ENCODE assay signal across 8 cellular contexts in the genomic region with DNA sequence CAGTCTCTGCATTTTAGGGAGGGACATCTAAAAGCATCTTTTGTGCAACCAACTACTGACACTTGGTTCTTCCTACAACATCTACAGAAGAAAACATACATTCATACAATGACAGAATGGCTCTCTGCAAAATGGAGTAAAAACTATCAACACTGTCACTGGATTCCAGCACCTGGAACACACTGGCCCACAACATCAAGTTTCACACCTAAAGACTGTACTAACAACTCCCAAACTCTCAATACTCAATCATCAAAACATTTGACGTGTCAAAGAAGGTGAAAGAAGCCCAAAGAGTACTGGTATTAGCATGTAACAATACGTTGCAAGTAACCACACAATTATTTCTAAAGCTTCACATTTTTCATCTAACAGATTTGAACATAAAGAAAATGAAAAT. TPM values are rescaled to one million over a fixed set of nuclear protein-coding genes. Genes with fewer than 3 reads are reported as not detected.
A peak's percentile ranks its signal among the peaks of the same experiment; 100 is the strongest.
DNase-seq lines count a peak whose midpoint lies in the region; ATAC-seq, FAIRE-seq and TF ChIP-seq lines count a peak whose summit lies in the region.
"Had no signal": no experiment of that assay in that cellular context is flagged by ENCODE, and none has a peak within 500 bp of the region (broad histone marks: within the 10 kb centered on the region; RNA-seq: fewer than 3 reads in every experiment).

No MANE protein-coding gene starts in this region.

- H3K27me3 Mint-ChIP-seq in H9 (ENCODE audit: low read depth): no peaks in the 10 kb centered on the region

- H3K4me2 ChIP-seq in H9 (ENCODE audit: insufficient read depth, insufficient read length, low read length) (peak overlapping the region; percentile 88), SU-DHL-6 (ENCODE audit: low read depth, low read length, poor library complexity, severe bottlenecking) (peak overlapping the region; percentile 93), skeletal muscle satellite cell (ENCODE audit: low read length) (peak overlapping the region; percentile 99)

- H3K36me3 Mint-ChIP-seq in H9 (ENCODE audit: insufficient read depth in 1 of 3, low read depth in 3 of 3): peaks cover 0 to 2% (median 2%) of the 10 kb centered on the region in 3 experiments; a peak in 3 of 7 replicates

- no peak overlapping the region for H2BK12ac ChIP-seq in H9 (ENCODE audit: insufficient read length, low read depth, low read length)

- DNase-seq in H9: no peak
- no peak for DNase-seq in epithelial cell of proximal tubule (ENCODE audit: low read depth)
- no peak for DNase-seq in pancreas
- no peak for DNase-seq in NCI-H2107 treated with DMSO at 0.1 percent for 48 hours (lab: John Stamatoyannopoulos, UW; ENCODE audit: unreplicated experiment)
- no peak for DNase-seq in globus pallidus (ENCODE audit: low spot score)
- DNase-seq: NCI-H146 had no signal

- H3K9ac ChIP-seq in H9 (ENCODE audit: extremely low read depth, insufficient read length, low read length) (peak overlapping the region; percentile 38), SU-DHL-6 (ENCODE audit: low read length) (peak overlapping the region; percentile 89), skeletal muscle satellite cell (ENCODE audit: low read depth, low read length) (peak overlapping the region; percentile 93)

- FAIRE-seq in pancreas (lab: Jason Lieb, UNC): no peak

- H3K4me3 ChIP-seq in SU-DHL-6 (ENCODE audit: insufficient read depth, low read length, poor library complexity, severe bottlenecking) (peak overlapping the region; percentile 71), epithelial cell of proximal tubule (ENCODE audit: low read depth, low read length) (peak overlapping the region; percentile 93), skeletal muscle satellite cell (ENCODE audit: low read length) (peak overlapping the region; percentile 89), pancreas (peak overlapping the region in 2 of 4 donors; percentile 0 to 78)

- peaks cover 4% of the 10 kb centered on the region for H3F3A ChIP-seq in SU-DHL-6 (ENCODE audit: insufficient read depth)

- no peak overlapping the region for H2BK15ac ChIP-seq in H9 (ENCODE audit: low read depth, low read length)

- H3K79me1 ChIP-seq in H9 (ENCODE audit: insufficient read depth, low read depth, low read length, poor library complexity, severe bottlenecking): no peaks in the 10 kb centered on the region

- H2BK20ac ChIP-seq in H9 (ENCODE audit: low read depth, low read length, poor library complexity, severe bottlenecking): no peak overlapping the region

- no peak overlapping the region for H3T11ph ChIP-seq in H9 (ENCODE audit: low read length)

- peak overlapping the region; percentile 96 to 99 for H3K4me3 Mint-ChIP-seq in H9

- no peak for ATAC-seq in pancreas

- H2AK5ac ChIP-seq in H9 (ENCODE audit: insufficient read length, low read length): no peak overlapping the region

- H2AFZ ChIP-seq in H9 (ENCODE audit: low read length) (no peak overlapping the region), SU-DHL-6 (ENCODE audit: low read depth, low read length, severe bottlenecking) (no peak overlapping the region)

- H3K23ac ChIP-seq in H9 (ENCODE audit: insufficient read length, low read depth, low read length): no peak overlapping the region

- H2BK120ac ChIP-seq in H9 (ENCODE audit: low read depth, low read length, poor library complexity, severe bottlenecking): no peak overlapping the region

- H4K5ac ChIP-seq in H9 (ENCODE audit: insufficient read length, low read depth, low read length): no peak overlapping the region

- no peak overlapping the region for H4K91ac ChIP-seq in H9 (ENCODE audit: insufficient read length, low read depth, low read length)

- H3K36me3 ChIP-seq in SU-DHL-6 (ENCODE audit: low read length) (no peaks in the 10 kb centered on the region), skeletal muscle satellite cell (ENCODE audit: insufficient read depth, low read length) (no peaks in the 10 kb centered on the region), pancreas (no peaks in the 10 kb centered on the region)

- H4K20me1 ChIP-seq in H9 (ENCODE audit: control insufficient read depth, insufficient read depth, insufficient read length) (no peaks in the 10 kb centered on the region), SU-DHL-6 (ENCODE audit: low read depth, low read length) (peaks cover 52% of the 10 kb centered on the region)

- H3K27me3 ChIP-seq in H9 (ENCODE audit: insufficient read depth, low read length): no peaks in the 10 kb centered on the region
- H3K27me3 ChIP-seq in SU-DHL-6 (ENCODE audit: low read length): no peaks in the 10 kb centered on the region
- H3K27me3 ChIP-seq in skeletal muscle satellite cell (ENCODE audit: control insufficient read depth, insufficient read depth, low read length): no peaks in the 10 kb centered on the region
- H3K27me3 ChIP-seq in pancreas: no peaks in the 10 kb centered on the region

- TF ChIP-seq CTCF in H9 (conservative IDR thresholded peaks at IDR 0.05): no peak
- TF ChIP-seq CTCF in SU-DHL-6 (IDR thresholded peaks at IDR 0.05; ENCODE audit: insufficient read depth, low read length, poor library complexity, severe bottlenecking): no peak
- TF ChIP-seq CTCF in epithelial cell of proximal tubule (conservative IDR thresholded peaks at IDR 0.05; ENCODE audit: low read depth, low read length): no peak
- TF ChIP-seq CTCF in pancreas (IDR thresholded peaks at IDR 0.05): no peak

- no peak overlapping the region for H3K18ac ChIP-seq in H9 (ENCODE audit: insufficient read length, low read depth, low read length)

- intact Hi-C loops in pancreas (cut with DNase I): no loop called here

- H3K9me2 ChIP-seq in SU-DHL-6 (replicated peaks; ENCODE audit: insufficient read depth, low read length): no peaks in the 10 kb centered on the region

- no peak overlapping the region for H4K8ac ChIP-seq in H9 (replicated peaks; ENCODE audit: insufficient read length, low read depth, low read length)

- H3K4me1 ChIP-seq in H9 (ENCODE audit: insufficient read depth, low read length): no peaks in the 10 kb centered on the region; the same call in 1 of the 2 replicates
- H3K4me1 ChIP-seq in skeletal muscle satellite cell (ENCODE audit: control insufficient read depth, insufficient read depth, low read length): peaks cover 31% of the 10 kb centered on the region
- H3K4me1 ChIP-seq in pancreas: peaks cover 18 to 41% (median 36%) of the 10 kb centered on the region in 3 donors

- WGBS in H9 (ENCODE audit: extremely low coverage, insufficient read length, low lambda C conversion rate): no CpG with 5 or more reads among the region's 2 CpGs
- WGBS in pancreas, 2 donors: 9 to 15% methylated on average over 2 of the region's 2 CpGs

- H3K27ac ChIP-seq in H9 (ENCODE audit: insufficient read length, low read depth, low read length) (no peak overlapping the region), SU-DHL-6 (ENCODE audit: low read depth, low read length) (no peak overlapping the region), pancreas (no peak overlapping the region)

- no peak overlapping the region for H3K56ac ChIP-seq in H9 (ENCODE audit: insufficient read length, low read depth, low read length)

- H3K4ac ChIP-seq in H9 (ENCODE audit: low read depth, low read length): no peak overlapping the region

- no peak overlapping the region for H2BK5ac ChIP-seq in H9 (ENCODE audit: insufficient read length, low read length)

- H3K4me1 Mint-ChIP-seq in H9: peaks cover 40 to 44% of the 10 kb centered on the region in 2 experiments

- H3K9me3 Mint-ChIP-seq in H9: no peaks in the 10 kb centered on the region; a peak in 1 of 5 replicates

- H3K9me3 ChIP-seq in H9 (ENCODE audit: control insufficient read depth, low read depth, low read length) (no peaks in the 10 kb centered on the region), SU-DHL-6 (ENCODE audit: insufficient read depth, low read length) (no peaks in the 10 kb centered on the region), skeletal muscle satellite cell (replicated peaks; ENCODE audit: low read length) (no peaks in the 10 kb centered on the region), pancreas (no peaks in the 10 kb centered on the region)

- H3K14ac ChIP-seq in H9 (ENCODE audit: insufficient read depth, low read length): no peak overlapping the region

- H3K79me2 ChIP-seq in H9 (ENCODE audit: insufficient read depth, low read length): peaks cover 57% of the 10 kb centered on the region
- peaks cover 72% of the 10 kb centered on the region for H3K79me2 ChIP-seq in SU-DHL-6 (ENCODE audit: insufficient read depth, low read length)

- H3K27ac Mint-ChIP-seq in H9: no peak overlapping the region

- H3K23me2 ChIP-seq in H9 (ENCODE audit: insufficient read length, low read depth, low read length, poor library complexity, severe bottlenecking): peaks cover 9% of the 10 kb centered on the region

RNA-seq across cellular contexts. Expression of a gene that starts 2.2 kb away (rescaled TPM):
- total RNA-seq in H9 (2021) (152 and 155 TPM in 2 replicates), epithelial cell of proximal tubule (22.5 and 177 TPM in 2 replicates), pancreas (100 to 1,000 TPM in 1 of 6 donors, 10 to 100 TPM in 5; 59.7 to 100 (median 70.6) TPM)
- 104 and 109 TPM in 2 replicates for total RNA-seq in skeletal muscle satellite cell (2012; rRNA removed)
- 100 to 1,000 TPM; 131 to 138 TPM for polyA plus RNA-seq in pancreas

RNA-seq across cellular contexts. Expression of a gene that starts 2.2 kb away (rescaled TPM):
- total RNA-seq in H9 (2021) (260 TPM in 2 replicates), epithelial cell of proximal tubule (46.3 and 47.3 TPM in 2 replicates), pancreas (10 to 100 TPM; 21.0 to 46.7 (median 28.3) TPM)
- 43.9 and 49.4 TPM in 2 replicates for total RNA-seq in skeletal muscle satellite cell (2012; rRNA removed)
- polyA plus RNA-seq in pancreas: 1 to 10 TPM; 6.2 to 9.7 TPM

RNA-seq across cellular contexts. Expression of a gene that starts 36.6 kb away (rescaled TPM):
- 24.4 and 26.6 TPM in 2 replicates for total RNA-seq in H9 (2021)
- 10.3 and 39.9 TPM in 2 replicates for total RNA-seq in epithelial cell of proximal tubule
- 20.5 and 32.2 TPM in 2 replicates for total RNA-seq in skeletal muscle satellite cell (2012; rRNA removed)
- total RNA-seq in pancreas: 10 to 100 TPM; 11.0 to 19.5 (median 12.8) TPM
- polyA plus RNA-seq in pancreas: 10 to 100 TPM; 23.8 to 34.8 TPM

RNA-seq across cellular contexts. Expression of a gene that starts 36.7 kb away (rescaled TPM):
- 204 and 207 TPM in 2 replicates for total RNA-seq in H9 (2021)
- 523 and 938 TPM in 2 replicates for total RNA-seq in epithelial cell of proximal tubule
- 171 and 228 TPM in 2 replicates for total RNA-seq in skeletal muscle satellite cell (2012; rRNA removed)
- total RNA-seq in pancreas: 10 to 100 TPM; 38.6 to 65.1 (median 62.0) TPM
- polyA plus RNA-seq in pancreas: 100 to 1,000 TPM; 275 to 310 TPM

RNA-seq across cellular contexts. Expression of a gene that starts 46.9 kb away (rescaled TPM):
- total RNA-seq in H9 (2021) (4.9 and 5.3 TPM in 2 replicates), epithelial cell of proximal tubule (3.5 and 15.9 TPM in 2 replicates), pancreas (10 to 100 TPM; 32.7 to 65.9 (median 38.2) TPM)
- 12.0 and 13.4 TPM in 2 replicates for total RNA-seq in skeletal muscle satellite cell (2012; rRNA removed)
- 10 to 100 TPM; 32.2 to 51.3 TPM for polyA plus RNA-seq in pancreas

Comparison
In these comparisons a context has a peak if more than half of its experiments do, and no peak if none do; other contexts are left out.
1. H3K9ac ChIP-seq: peak in every context shown above with its lines; median percentile 93 in skeletal muscle satellite cell; 89 in SU-DHL-6; 38 in H9.